20 cellular contexts compared by ENCODE assay signal in genomic region chr10:129402459-129402858, GRCh38.
A peak's percentile ranks its signal among the peaks of the same experiment; 100 is the strongest.
DNase-seq lines count a peak whose midpoint lies in the region; ATAC-seq and TF ChIP-seq lines count a peak whose summit lies in the region.
"Had no signal": no experiment of that assay in that cellular context is flagged by ENCODE, and none has a peak within 500 bp of the region (broad histone marks: within the 10 kb centered on the region; RNA-seq: fewer than 3 reads in every experiment).

No MANE protein-coding gene starts in this region.

- 82 to 84% methylated on average over 16 of the region's 16 CpGs for WGBS in lung, 2 donors

- H3K4me1 Mint-ChIP-seq in type B pancreatic cell (ENCODE audit: unreplicated experiment): no peaks in the 10 kb centered on the region
- H3K4me1 Mint-ChIP-seq: CD14-positive monocyte; CD8-positive, alpha-beta memory T cell had no signal

- H3K9me3 ChIP-seq in lung (ENCODE audit: control insufficient read depth in 2 of 2, insufficient read depth in 1 of 2, low read length in 1 of 2): peaks cover 0 to 2% of the 10 kb centered on the region in 2 donors
- H3K9me3 ChIP-seq: A549, BE2C had no signal

- no peaks in the 10 kb centered on the region for H3K36me3 Mint-ChIP-seq in type B pancreatic cell
- H3K36me3 Mint-ChIP-seq: CD14-positive monocyte; CD8-positive, alpha-beta memory T cell had no signal

- no peak overlapping the region for H3K4me3 ChIP-seq in lung
- H3K4me3 ChIP-seq: A549; BLaER1 treated with 17β-estradiol and CSF1 and Interleukin-3, amounts not matched to agents 10 nM and 100 nM had no signal

- H3K27ac ChIP-seq in lung (ENCODE audit: low read depth in 1 of 2, low read length in 1 of 2): no peak overlapping the region
- H3K27ac ChIP-seq: A549; BLaER1 treated with 17β-estradiol and CSF1 and Interleukin-3, amounts not matched to agents 10 nM and 100 nM had no signal

- DNase-seq in Daoy (ENCODE audit: low read depth) (peak; percentile 22), dermis blood vessel endothelial cell (peak; percentile 55), lung (ENCODE audit: low spot score) (peak; percentile 16), type B pancreatic cell (ENCODE audit: extremely low spot score, unreplicated experiment) (peak; percentile 45), kidney tubule cell (ENCODE audit: low spot score) (no peak), glomerular visceral epithelial cell (ENCODE audit: extremely low spot score) (no peak), OCI-M1 (lab: John Stamatoyannopoulos, UW) (no peak)
- DNase-seq: 8988T; ACHN; AML-193; BE2C; CD4-positive, alpha-beta T cell; CD8-positive, alpha-beta memory T cell; DMS53; DMS79 treated with DMSO at 0.1 percent for 48 hours; H7; HCEC 1CT had no signal

- H3K27me3 ChIP-seq in lung (ENCODE audit: control insufficient read depth, insufficient read depth): no peaks in the 10 kb centered on the region
- H3K27me3 ChIP-seq: BE2C; BLaER1 treated with 17β-estradiol and CSF1 and Interleukin-3, amounts not matched to agents 10 nM and 100 nM had no signal

- H3K27me3 Mint-ChIP-seq in type B pancreatic cell: peaks cover 8% of the 10 kb centered on the region

- H3K4me3 Mint-ChIP-seq in type B pancreatic cell: no peak overlapping the region
- H3K4me3 Mint-ChIP-seq: CD14-positive monocyte; CD4-positive, alpha-beta T cell; CD8-positive, alpha-beta memory T cell had no signal

- H3K36me3 ChIP-seq in lung (ENCODE audit: control insufficient read depth in 2 of 2, insufficient read depth in 2 of 2, low read length in 2 of 2): no peaks in the 10 kb centered on the region
- H3K36me3 ChIP-seq: BE2C; BLaER1 treated with 17β-estradiol and CSF1 and Interleukin-3, amounts not matched to agents 10 nM and 100 nM had no signal

- H3K9me3 Mint-ChIP-seq in type B pancreatic cell: no peaks in the 10 kb centered on the region
- H3K9me3 Mint-ChIP-seq: CD4-positive, alpha-beta T cell; CD8-positive, alpha-beta memory T cell had no signal

- ATAC-seq in lung (ENCODE audit: insufficient read depth, low FRiP score): no peak
- ATAC-seq: A549 had no signal

- H3K4me1 ChIP-seq in lung (ENCODE audit: control insufficient read depth in 2 of 2, insufficient read depth in 2 of 2, low read length in 2 of 2): peaks cover 0 to 3% of the 10 kb centered on the region in 2 donors
- H3K4me1 ChIP-seq: A549; BE2C; BLaER1 treated with 17β-estradiol and CSF1 and Interleukin-3, amounts not matched to agents 10 nM and 100 nM had no signal

- H3K27ac Mint-ChIP-seq in type B pancreatic cell: no peak overlapping the region
- H3K27ac Mint-ChIP-seq: CD14-positive monocyte; CD4-positive, alpha-beta T cell had no signal

- no peak for TF ChIP-seq CTCF in lung (IDR thresholded peaks at IDR 0.05; ENCODE audit: control extremely low read depth, extremely low read depth)
- TF ChIP-seq CTCF in type B pancreatic cell (conservative IDR thresholded peaks at IDR 0.05): no peak

Comparison
In these comparisons a context has a peak if more than half of its experiments do, and no peak if none do; other contexts are left out.
1. DNase-seq: peak in Daoy (single experiment), dermis blood vessel endothelial cell (single experiment), lung (single experiment) and type B pancreatic cell (single experiment); none in kidney tubule cell (single experiment), glomerular visceral epithelial cell (single experiment) and OCI-M1 (single experiment).